21 cellular contexts compared by ENCODE assay signal in genomic region chr13:108974686-108975085, GRCh38.
"Had no signal": no experiment of that assay in that cellular context is flagged by ENCODE, and none has a peak within 500 bp of the region (broad histone marks: within the 10 kb centered on the region; RNA-seq: fewer than 3 reads in every experiment).

No MANE protein-coding gene starts in this region.

- ATAC-seq: heart right ventricle; left lobe of liver; mucosa of descending colon; naive thymus-derived CD8-positive, alpha-beta T cell; stimulated activated naive B cell treated with anti-CD40 and anti-IgM and Interleukin-4, amounts not matched to agents 10 μg/mL and 1 μg/mL and 100 μg/mL, for 72 hours; stimulated activated naive CD8-positive, alpha-beta T cell treated with anti-CD3 and anti-CD28 coated beads, Interleukin-15, amount 100 ng/mL, for 72 hours; upper lobe of right lung had no signal

- H3K27ac Mint-ChIP-seq: naive thymus-derived CD8-positive, alpha-beta T cell; stimulated activated naive B cell treated with anti-CD40 and anti-IgM and Interleukin-4, amounts not matched to agents 10 μg/mL and 1 μg/mL and 100 μg/mL, for 72 hours; stimulated activated naive CD8-positive, alpha-beta T cell treated with anti-CD3 and anti-CD28 coated beads, Interleukin-15, amount 100 ng/mL, for 72 hours had no signal

- H3K9me3 ChIP-seq: esophagus muscularis mucosa, mucosa of descending colon, neutrophil, right atrium auricular region, sigmoid colon, testis, tibial nerve, upper lobe of right lung, vagina had no signal

- H3K4me1 Mint-ChIP-seq: naive thymus-derived CD8-positive, alpha-beta T cell; stimulated activated naive B cell treated with anti-CD40 and anti-IgM and Interleukin-4, amounts not matched to agents 10 μg/mL and 1 μg/mL and 100 μg/mL, for 72 hours; stimulated activated naive CD8-positive, alpha-beta T cell treated with anti-CD3 and anti-CD28 coated beads, Interleukin-15, amount 100 ng/mL, for 72 hours had no signal

- H3K4me1 ChIP-seq: esophagus muscularis mucosa, heart right ventricle, right atrium auricular region, sigmoid colon, testis, upper lobe of right lung, vagina had no signal

- H3K9me3 Mint-ChIP-seq: stimulated activated naive B cell treated with anti-CD40 and anti-IgM and Interleukin-4, amounts not matched to agents 10 μg/mL and 1 μg/mL and 100 μg/mL, for 72 hours; stimulated activated naive CD8-positive, alpha-beta T cell treated with anti-CD3 and anti-CD28 coated beads, Interleukin-15, amount 100 ng/mL, for 72 hours had no signal

- H3K4me3 ChIP-seq: esophagus muscularis mucosa, heart right ventricle, mucosa of descending colon, right atrium auricular region, sigmoid colon, skin epidermis, testis, tibial nerve, upper lobe of right lung, vagina had no signal

- H3K36me3 ChIP-seq: esophagus muscularis mucosa, heart right ventricle, neutrophil, right atrium auricular region, sigmoid colon, tibial nerve, upper lobe of right lung, vagina had no signal

- H3K27ac ChIP-seq: epithelial cell of prostate, esophagus muscularis mucosa, heart right ventricle, neutrophil, right atrium auricular region, sigmoid colon, skin epidermis, testis, tibial nerve, upper lobe of right lung, vagina had no signal

- DNase-seq: effector memory CD4-positive, alpha-beta T cell; heart right ventricle; islet precursor cell; mammary epithelial cell; mucosa of descending colon; naive thymus-derived CD8-positive, alpha-beta T cell; sigmoid colon; stimulated activated CD4-positive, alpha-beta T cell treated with anti-CD3 and anti-CD28 coated beads, Interleukin-2, amount 100 ng/mL, for 24 hours; stimulated activated CD4-positive, alpha-beta T cell treated with anti-CD3 and anti-CD28 coated beads, Interleukin-4, amount 100 ng/mL, for 4 hours; stimulated activated naive B cell treated with anti-CD40 and anti-IgM and Interleukin-4, amounts not matched to agents 10 μg/mL and 1 μg/mL and 100 μg/mL, for 72 hours; stimulated activated naive CD8-positive, alpha-beta T cell treated with anti-CD3 and anti-CD28 coated beads, Interleukin-15, amount 100 ng/mL, for 72 hours; testis; upper lobe of right lung had no signal

- H3K4me3 Mint-ChIP-seq: naive thymus-derived CD8-positive, alpha-beta T cell; stimulated activated naive B cell treated with anti-CD40 and anti-IgM and Interleukin-4, amounts not matched to agents 10 μg/mL and 1 μg/mL and 100 μg/mL, for 72 hours; stimulated activated naive CD8-positive, alpha-beta T cell treated with anti-CD3 and anti-CD28 coated beads, Interleukin-15, amount 100 ng/mL, for 72 hours had no signal

- H3K36me3 Mint-ChIP-seq: naive thymus-derived CD8-positive, alpha-beta T cell; stimulated activated naive B cell treated with anti-CD40 and anti-IgM and Interleukin-4, amounts not matched to agents 10 μg/mL and 1 μg/mL and 100 μg/mL, for 72 hours had no signal

- H3K27me3 ChIP-seq: esophagus muscularis mucosa, neutrophil, right atrium auricular region, sigmoid colon, testis, tibial nerve, upper lobe of right lung, vagina had no signal
